Comparison of ENCODE assay signal across 18 cellular contexts in the genomic region with DNA sequence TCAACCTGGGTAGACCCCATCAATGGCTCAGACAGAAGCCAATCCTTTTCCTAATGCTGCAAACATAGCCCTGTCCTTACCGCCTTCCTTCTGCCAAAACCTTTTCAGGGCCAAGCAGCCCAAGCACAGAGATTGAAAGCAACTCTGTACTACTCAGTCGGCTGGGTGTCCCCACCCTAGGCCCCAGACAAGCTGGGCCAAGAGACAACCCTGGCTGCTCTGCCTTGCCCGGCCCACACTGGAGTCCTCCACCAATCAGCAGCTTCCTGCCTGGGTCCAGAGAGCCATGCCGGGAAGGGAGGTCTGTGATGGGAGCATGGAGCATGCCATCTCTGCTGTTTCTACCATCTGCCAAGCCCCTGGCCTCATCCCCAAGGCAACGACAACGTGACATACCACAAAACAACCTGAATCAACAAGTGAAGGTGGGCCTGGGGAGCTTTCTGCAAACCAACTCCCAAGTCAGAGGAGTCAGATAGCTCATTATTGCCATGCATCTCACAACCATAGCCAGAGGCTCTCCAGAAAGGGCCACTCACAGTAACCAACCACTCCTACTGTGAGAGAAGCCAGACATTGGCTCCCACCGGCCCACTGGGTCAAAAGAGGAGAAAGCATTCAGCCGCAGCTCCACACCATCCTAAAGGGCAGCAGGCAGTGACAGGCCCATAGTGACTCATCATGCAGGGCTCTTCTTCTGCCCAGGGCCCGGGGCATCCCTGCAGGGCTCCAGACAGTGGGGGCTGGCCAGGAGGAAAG. TPM values are rescaled to one million over a fixed set of nuclear protein-coding genes. Genes with fewer than 3 reads are reported as not detected.
DNase-seq lines count a peak whose midpoint lies in the region; ATAC-seq, FAIRE-seq and TF ChIP-seq lines count a peak whose summit lies in the region.
"Had no signal": no experiment of that assay in that cellular context is flagged by ENCODE, and none has a peak within 500 bp of the region (broad histone marks: within the 10 kb centered on the region; RNA-seq: fewer than 3 reads in every experiment).

No MANE protein-coding gene starts in this region.

- intact Hi-C loops in activated B cell treated with CpG ODN at 0.5 μM for 24 hours (cut with micrococcal nuclease) (no loop called here), lower lobe of right lung (cut with DNase I) (no loop called here)

- H4K20me1 ChIP-seq in keratinocyte (ENCODE audit: control insufficient read depth, extremely low read depth, insufficient read depth, low read length): no peaks in the 10 kb centered on the region

- no peak overlapping the region for H3K4me3 Mint-ChIP-seq in stimulated activated naive CD8-positive, alpha-beta T cell treated with anti-CD3 and anti-CD28 coated beads, Interleukin-15, Interleukin-2, amounts not matched to agents 100 ng/mL and 50 ng/mL, for 24 hours
- no peak overlapping the region for H3K4me3 Mint-ChIP-seq in activated B cell treated with CpG ODN at 0.5 μM for 24 hours
- H3K4me3 Mint-ChIP-seq in mesothelial cell of epicardium: no peak overlapping the region
- H3K4me3 Mint-ChIP-seq: T-helper 2 cell treated with Interferon-gamma antibody and Interleukin-4, amounts not matched to agents 5 μg/mL and 100 μg/mL, for 36 hours had no signal

- dilution Hi-C loops in keratinocyte (cut with MboI; ENCODE audit: extremely low pct_ligation_motif_present, low sequenced_read_pairs): no loop called here

- peaks cover 77% of the 10 kb centered on the region for H3K36me3 Mint-ChIP-seq in stimulated activated naive CD8-positive, alpha-beta T cell treated with anti-CD3 and anti-CD28 coated beads, Interleukin-15, Interleukin-2, amounts not matched to agents 100 ng/mL and 50 ng/mL, for 24 hours (ENCODE audit: low read depth)
- H3K36me3 Mint-ChIP-seq in activated B cell treated with CpG ODN at 0.5 μM for 24 hours (ENCODE audit: low read depth): peaks cover 89% of the 10 kb centered on the region
- peaks cover 65% of the 10 kb centered on the region for H3K36me3 Mint-ChIP-seq in mesothelial cell of epicardium

- no peak for ATAC-seq in stimulated activated naive CD8-positive, alpha-beta T cell treated with anti-CD3 and anti-CD28 coated beads, Interleukin-15, Interleukin-2, amounts not matched to agents 100 U/mL and 50 U/mL, for 24 hours
- no peak for ATAC-seq in activated B cell treated with CpG ODN at 0.5 μM for 24 hours (ENCODE audit: low read depth)
- ATAC-seq in HG02623 (IDR thresholded peaks at IDR 0.05; ENCODE audit: unreplicated experiment): no peak
- ATAC-seq in lower lobe of right lung: no peak

- FAIRE-seq in keratinocyte (lab: Jason Lieb, UNC): no peak
- FAIRE-seq: GM12892 had no signal

- no peaks in the 10 kb centered on the region for H3K9me1 ChIP-seq in keratinocyte (ENCODE audit: control insufficient read depth, extremely low read depth, insufficient read depth, low read length)

- peak overlapping the region; percentile 64 for H3K27ac Mint-ChIP-seq in stimulated activated naive CD8-positive, alpha-beta T cell treated with anti-CD3 and anti-CD28 coated beads, Interleukin-15, Interleukin-2, amounts not matched to agents 100 ng/mL and 50 ng/mL, for 24 hours
- peak overlapping the region; percentile 18 for H3K27ac Mint-ChIP-seq in activated B cell treated with CpG ODN at 0.5 μM for 24 hours
- no peak overlapping the region for H3K27ac Mint-ChIP-seq in mesothelial cell of epicardium
- H3K27ac Mint-ChIP-seq: T-helper 2 cell treated with Interferon-gamma antibody and Interleukin-4, amounts not matched to agents 5 μg/mL and 100 μg/mL, for 36 hours had no signal

- no peak overlapping the region for H3K4me3 ChIP-seq in keratinocyte (ENCODE audit: control insufficient read depth in 2 of 3, extremely low read depth in 1 of 3, insufficient read depth in 2 of 3, low read depth in 1 of 3, low read length in 3 of 3)
- H3K4me3 ChIP-seq in lower lobe of right lung: no peak overlapping the region
- H3K4me3 ChIP-seq: esophagus muscularis mucosa had no signal

- TF ChIP-seq CTCF in activated B cell treated with CpG ODN at 0.5 μM for 24 hours (IDR thresholded peaks at IDR 0.05) (no peak), keratinocyte (optimal IDR thresholded peaks at IDR 0.05 in 1 of 3, IDR thresholded peaks at IDR 0.05 in 1 of 3, conservative IDR thresholded peaks at IDR 0.05 in 1 of 3; ENCODE audit: extremely low read depth in 1 of 3, insufficient read depth in 2 of 3, low read length in 3 of 3) (no peak), mesothelial cell of epicardium (IDR thresholded peaks at IDR 0.05; ENCODE audit: unreplicated experiment) (no peak), lower lobe of right lung (IDR thresholded peaks at IDR 0.05) (no peak)

- peak overlapping the region; percentile 25 for H3K4me2 ChIP-seq in keratinocyte (ENCODE audit: control insufficient read depth, extremely low read depth, insufficient read depth, low read depth, low read length)

- H3K9ac ChIP-seq in keratinocyte (ENCODE audit: control insufficient read depth, extremely low read depth, insufficient read depth, low read length): no peak overlapping the region

- H3K36me3 ChIP-seq in keratinocyte (ENCODE audit: control insufficient read depth in 2 of 2, extremely low read depth in 1 of 2, insufficient read depth in 2 of 2, low read length in 2 of 2): peaks cover 1 to 3% of the 10 kb centered on the region in 2 experiments
- H3K36me3 ChIP-seq in lower lobe of right lung: peaks cover 85% of the 10 kb centered on the region

- H3K27me3 ChIP-seq in keratinocyte (ENCODE audit: control insufficient read depth, extremely low read depth, insufficient read depth, low read length) (no peaks in the 10 kb centered on the region), lower lobe of right lung (ENCODE audit: low read depth) (no peaks in the 10 kb centered on the region)
- H3K27me3 ChIP-seq: brain microvascular endothelial cell, esophagus muscularis mucosa had no signal

- H3K4me1 Mint-ChIP-seq in stimulated activated naive CD8-positive, alpha-beta T cell treated with anti-CD3 and anti-CD28 coated beads, Interleukin-15, Interleukin-2, amounts not matched to agents 100 ng/mL and 50 ng/mL, for 24 hours (ENCODE audit: low read depth): peaks cover 20% of the 10 kb centered on the region
- H3K4me1 Mint-ChIP-seq in activated B cell treated with CpG ODN at 0.5 μM for 24 hours (peaks cover 3% of the 10 kb centered on the region), mesothelial cell of epicardium (no peaks in the 10 kb centered on the region)

- H3K27me3 Mint-ChIP-seq in stimulated activated naive CD8-positive, alpha-beta T cell treated with anti-CD3 and anti-CD28 coated beads, Interleukin-15, Interleukin-2, amounts not matched to agents 100 ng/mL and 50 ng/mL, for 24 hours: no peaks in the 10 kb centered on the region
- no peaks in the 10 kb centered on the region for H3K27me3 Mint-ChIP-seq in activated B cell treated with CpG ODN at 0.5 μM for 24 hours
- H3K27me3 Mint-ChIP-seq in mesothelial cell of epicardium (ENCODE audit: low read depth): no peaks in the 10 kb centered on the region

- CTCF ChIA-PET in activated B cell treated with CpG ODN at 0.5 μM for 24 hours (lab: Charles Lee): no interaction called here

- H2AFZ ChIP-seq in keratinocyte (ENCODE audit: control insufficient read depth, low read length): peak overlapping the region; percentile 8

- H3K9me3 ChIP-seq in keratinocyte (ENCODE audit: control insufficient read depth, low read depth, low read length): no peaks in the 10 kb centered on the region
- no peaks in the 10 kb centered on the region for H3K9me3 ChIP-seq in lower lobe of right lung
- H3K9me3 ChIP-seq: esophagus muscularis mucosa had no signal

- H3K4me1 ChIP-seq in keratinocyte (ENCODE audit: control insufficient read depth, extremely low read depth, insufficient read depth, low read length): peaks cover 28% of the 10 kb centered on the region
- H3K4me1 ChIP-seq in lower lobe of right lung: no peaks in the 10 kb centered on the region

- DNase-seq in stimulated activated naive CD8-positive, alpha-beta T cell treated with anti-CD3 and anti-CD28 coated beads, Interleukin-15, Interleukin-2, amounts not matched to agents 100 U/mL and 50 U/mL, for 24 hours: no peak
- DNase-seq in activated B cell treated with CpG ODN at 0.5 μM for 24 hours (no peak), keratinocyte (ENCODE audit: low read depth, low spot score) (no peak), mesothelial cell of epicardium (ENCODE audit: low spot score in 2 of 2, unreplicated experiment in 2 of 2) (no peak), lower lobe of right lung (no peak)
- DNase-seq: activated CD4-positive, CD25-positive, alpha-beta regulatory T cell treated with anti-CD3 and anti-CD28 coated beads, Interleukin-2, amount 50 U/mL, for 72 hours; activated naive CD4-positive, alpha-beta T cell; brain microvascular endothelial cell; Calu3; GDM1; NCI-H2029; NCI-H510A; stimulated activated CD4-positive, alpha-beta T cell treated with anti-CD3 and anti-CD28 coated beads, Interleukin-4, amount 100 ng/mL, for 1 hour had no signal

- H3K27ac ChIP-seq in keratinocyte (ENCODE audit: control insufficient read depth, insufficient read depth, low read length) (no peak overlapping the region), lower lobe of right lung (no peak overlapping the region)
- H3K27ac ChIP-seq: brain microvascular endothelial cell, esophagus muscularis mucosa had no signal

- no peaks in the 10 kb centered on the region for H3K79me2 ChIP-seq in keratinocyte (ENCODE audit: control insufficient read depth, insufficient read depth, low read length)

- H3K9me3 Mint-ChIP-seq in stimulated activated naive CD8-positive, alpha-beta T cell treated with anti-CD3 and anti-CD28 coated beads, Interleukin-15, Interleukin-2, amounts not matched to agents 100 ng/mL and 50 ng/mL, for 24 hours: no peaks in the 10 kb centered on the region
- no peaks in the 10 kb centered on the region for H3K9me3 Mint-ChIP-seq in activated B cell treated with CpG ODN at 0.5 μM for 24 hours
- no peaks in the 10 kb centered on the region for H3K9me3 Mint-ChIP-seq in mesothelial cell of epicardium
- H3K9me3 Mint-ChIP-seq: T-helper 2 cell treated with Interferon-gamma antibody and Interleukin-4, amounts not matched to agents 5 μg/mL and 100 μg/mL, for 36 hours had no signal

- POLR2A ChIA-PET in activated B cell treated with CpG ODN at 0.5 μM for 24 hours (lab: Charles Lee): no interaction called here

RNA-seq across cellular contexts. Expression of a gene that starts 18.2 kb away (rescaled TPM):
- total RNA-seq in activated B cell treated with CpG ODN at 0.5 μM for 24 hours (35.4 and 37.4 TPM in 2 replicates), mesothelial cell of epicardium (70.9 to 73.6 TPM (median 71.7 TPM) in 3 replicates), lower lobe of right lung (25.8 TPM)
- 2.5 to 5.0 TPM (median 3.4 TPM) in 3 replicates for polyA plus RNA-seq in keratinocyte
- polyA plus RNA-seq in keratinocyte (2011; ENCODE audit: low read depth): 0.52 TPM
- polyA plus RNA-seq in keratinocyte (2011; cell fraction: cytosol; rRNA removed): 2.4 and 3.2 TPM in 2 replicates
- polyA plus RNA-seq in keratinocyte (2011; cell fraction: nucleus; rRNA removed): 5.1 and 6.9 TPM in 2 replicates
- 2.0 and 6.1 TPM in 2 replicates for polyA plus RNA-seq in keratinocyte (2012; ENCODE audit: low replicate concordance)
- 3.7 to 11.6 TPM (median 5.7 TPM) in 3 replicates for polyA minus RNA-seq in keratinocyte
- 8.8 TPM for polyA minus RNA-seq in keratinocyte (2011; cell fraction: cytosol; rRNA and poly(A)+ RNA removed)
- polyA minus RNA-seq in keratinocyte (2011; cell fraction: nucleus; rRNA and poly(A)+ RNA removed): 3.9 and 6.4 TPM in 2 replicates

RNA-seq across cellular contexts. Expression of a gene that starts 35.7 kb away (rescaled TPM):
- 20.3 and 21.0 TPM in 2 replicates for total RNA-seq in activated B cell treated with CpG ODN at 0.5 μM for 24 hours
- 13.3 to 25.6 TPM (median 13.9 TPM) in 3 replicates for polyA plus RNA-seq in keratinocyte
- polyA plus RNA-seq in keratinocyte (2011; ENCODE audit: low read depth): 26.2 TPM
- polyA plus RNA-seq in keratinocyte (2011; cell fraction: cytosol; rRNA removed): 7.2 and 9.9 TPM in 2 replicates
- polyA plus RNA-seq in keratinocyte (2011; cell fraction: nucleus; rRNA removed): 33.1 and 36.3 TPM in 2 replicates
- polyA plus RNA-seq in keratinocyte (2012; ENCODE audit: low replicate concordance): 11.0 and 34.9 TPM in 2 replicates
- 6.2 to 25.4 TPM (median 10.1 TPM) in 3 replicates for polyA minus RNA-seq in keratinocyte
- 22.3 TPM for polyA minus RNA-seq in keratinocyte (2011; cell fraction: cytosol; rRNA and poly(A)+ RNA removed)
- 37.1 and 42.4 TPM in 2 replicates for polyA minus RNA-seq in keratinocyte (2011; cell fraction: nucleus; rRNA and poly(A)+ RNA removed)
- 16.9 to 19.1 TPM (median 17.4 TPM) in 3 replicates for total RNA-seq in mesothelial cell of epicardium
- 54.9 TPM for total RNA-seq in lower lobe of right lung
